In the genomic region with DNA sequence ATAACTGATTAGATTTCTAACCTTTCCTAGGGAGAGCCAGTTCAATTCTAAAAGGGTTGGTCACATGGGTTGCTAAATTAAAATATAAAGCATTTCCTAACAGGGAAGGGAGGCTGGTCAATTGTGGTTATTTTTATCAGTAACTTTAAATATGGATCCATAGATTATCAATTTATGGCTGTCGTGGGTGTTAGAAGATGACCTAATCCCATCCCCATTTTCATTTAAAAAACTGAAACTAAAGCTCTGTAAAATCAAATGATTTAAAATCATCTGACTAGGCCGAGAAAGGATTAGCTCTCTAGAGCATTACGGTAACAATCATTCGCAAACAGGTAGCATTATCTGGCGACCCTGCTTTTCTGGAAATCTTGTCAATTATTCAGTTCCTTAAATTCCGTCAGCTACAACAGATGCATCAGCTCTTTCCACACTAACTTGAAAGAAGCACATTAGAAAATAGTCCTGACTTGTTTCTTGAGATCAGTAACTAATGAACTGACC, we compare ENCODE assay signal across 8 cellular contexts. TPM values are rescaled to one million over a fixed set of nuclear protein-coding genes. Genes with fewer than 3 reads are reported as not detected.
DNase-seq lines count a peak whose midpoint lies in the region; ATAC-seq and TF ChIP-seq lines count a peak whose summit lies in the region.

No MANE protein-coding gene starts in this region.

- intact Hi-C loops in MCF 10A (cut with micrococcal nuclease): loop anchor here (1.0 to 5.0 kb wide), 3 partner anchors 39 to 121 kb away; no protein-coding TSS in a partner anchor

- H3K36me3 ChIP-seq in mucosa of rectum (ENCODE audit: control insufficient read depth in 2 of 2, insufficient read depth in 2 of 2, low read length in 2 of 2): peaks cover 7 to 12% of the 10 kb centered on the region in 2 donors

- BruUV-seq in MCF 10A (replicated peaks; lab: Mats Ljungman, UMichigan): TSS peak; percentile 94

- no peaks in the 10 kb centered on the region for H3K27me3 Mint-ChIP-seq in MCF 10A (ENCODE audit: insufficient read depth, unreplicated experiment)

- peaks cover 17 to 29% of the 10 kb centered on the region in 2 donors for H3K4me1 ChIP-seq in mucosa of rectum (ENCODE audit: control insufficient read depth in 2 of 2, insufficient read depth in 2 of 2, low read length in 2 of 2)

- H3K9me3 Mint-ChIP-seq in MCF 10A (ENCODE audit: unreplicated experiment): no peaks in the 10 kb centered on the region

- no peaks in the 10 kb centered on the region for H3K27me3 ChIP-seq in AG04450 (ENCODE audit: control insufficient read depth, insufficient read depth, low read length)
- no peaks in the 10 kb centered on the region for H3K27me3 ChIP-seq in HL-60 (ENCODE audit: insufficient read depth, poor library complexity, severe bottlenecking)
- no peaks in the 10 kb centered on the region for H3K27me3 ChIP-seq in mucosa of rectum (ENCODE audit: control insufficient read depth in 2 of 2, insufficient read depth in 2 of 2, low read length in 2 of 2)

- POLR2A ChIA-PET in AG04450 (lab: Yijun Ruan, JAX): interaction anchor here (1.0 to 1.7 kb wide), 7 partner anchors 10 to 54 kb away, joined by 3 to 11 read pairs (median 6); a partner anchor contains a TSS
- POLR2A ChIA-PET in MCF 10A (lab: Yijun Ruan, JAX): interaction anchor here (0.6 to 5.0 kb wide), 30 partner anchors 10 to 1147 kb away, joined by 3 to 139 read pairs (median 7); a partner anchor contains a TSS

- CTCF ChIA-PET in AG04450 (lab: Charles Lee) (interaction anchor here (0.8 to 1.3 kb wide), 5 partner anchors 28 to 122 kb away, joined by 3 to 7 read pairs (median 3); no protein-coding TSS in a partner anchor), MCF 10A (lab: Yijun Ruan, JAX) (interaction anchor here (0.6 to 1.0 kb wide), 5 partner anchors 13 to 53 kb away, joined by 3 to 5 read pairs (median 3); no protein-coding TSS in a partner anchor)

- H3K4me3 Mint-ChIP-seq in MCF 10A (ENCODE audit: unreplicated experiment): peak overlapping the region; percentile 91

- H3K36me3 Mint-ChIP-seq in MCF 10A (ENCODE audit: insufficient read depth, unreplicated experiment): peaks cover 50% of the 10 kb centered on the region

- H3K27ac Mint-ChIP-seq in MCF 10A (ENCODE audit: low read depth, unreplicated experiment): peak overlapping the region; percentile 100

- peak overlapping the region; percentile 76 to 94 for H3K9ac ChIP-seq in mucosa of rectum (ENCODE audit: low read depth in 1 of 2, low read length in 2 of 2)

- TF ChIP-seq CTCF in AG04450 (IDR thresholded peaks at IDR 0.05; ENCODE audit: low read depth, low read length) (no peak), HL-60 (IDR thresholded peaks at IDR 0.05; ENCODE audit: insufficient read depth, low read length) (no peak), MCF 10A (IDR thresholded peaks at IDR 0.05; ENCODE audit: unreplicated experiment) (no peak)

- H3K4me1 Mint-ChIP-seq in MCF 10A (ENCODE audit: insufficient read depth, unreplicated experiment): peaks cover 12% of the 10 kb centered on the region

- peak overlapping the region; percentile 100 for H3K27ac ChIP-seq in AG04450 (ENCODE audit: low read depth, low read length)
- peak overlapping the region; percentile 98 for H3K27ac ChIP-seq in HL-60 (replicated peaks)
- peak overlapping the region; percentile 99 for H3K27ac ChIP-seq in mucosa of rectum (ENCODE audit: low read depth in 2 of 2, low read length in 2 of 2)

- H3K9me3 ChIP-seq in AG04450 (ENCODE audit: control insufficient read depth, insufficient read depth, low read length): no peaks in the 10 kb centered on the region
- H3K9me3 ChIP-seq in mucosa of rectum (ENCODE audit: control insufficient read depth in 2 of 2, low read length in 2 of 2): no peaks in the 10 kb centered on the region

- ATAC-seq in GM18858 (IDR thresholded peaks at IDR 0.05; ENCODE audit: unreplicated experiment): no peak

- peak overlapping the region; percentile 72 for H3K4me3 ChIP-seq in AG04450 (ENCODE audit: low read depth, low read length)
- peak overlapping the region; percentile 55 for H3K4me3 ChIP-seq in HL-60 (replicated peaks; ENCODE audit: insufficient read depth, low read length)
- H3K4me3 ChIP-seq in mucosa of rectum (ENCODE audit: low read length in 2 of 2): peak overlapping the region; percentile 72 to 78

- DNase-seq in AG04450 (ENCODE audit: low read depth, low spot score) (no peak), HL-60 (ENCODE audit: low read depth in 1 of 2, low spot score in 1 of 2) (no peak), MCF 10A (ENCODE audit: unreplicated experiment) (no peak), HuH-7 (ENCODE audit: low spot score) (no peak)
- no peak for DNase-seq in stimulated activated naive CD4-positive, alpha-beta T cell (lab: John Stamatoyannopoulos, UW)
- DNase-seq in activated CD4-positive, alpha-beta T cell treated with anti-CD3 and anti-CD28 coated beads for 48 hours: no peak

RNA-seq across cellular contexts. Expression of a gene that starts 0.9 kb away (rescaled TPM):
- polyA plus RNA-seq in AG04450 (2011; rRNA removed): 143 and 177 TPM in 2 replicates
- polyA minus RNA-seq in AG04450 (2011; rRNA and poly(A)+ RNA removed): 30.4 and 57.9 TPM in 2 replicates
- 142 and 179 TPM in 2 replicates for total RNA-seq in MCF 10A (2022)

RNA-seq across cellular contexts. Expression of a gene that starts 52.9 kb away (rescaled TPM):
- polyA plus RNA-seq in AG04450 (2011; rRNA removed): 227 and 321 TPM in 2 replicates
- polyA minus RNA-seq in AG04450 (2011; rRNA and poly(A)+ RNA removed): 292 and 300 TPM in 2 replicates
- 135 and 180 TPM in 2 replicates for total RNA-seq in MCF 10A (2022)
